8 cellular contexts compared by ENCODE assay signal in the genomic region with DNA sequence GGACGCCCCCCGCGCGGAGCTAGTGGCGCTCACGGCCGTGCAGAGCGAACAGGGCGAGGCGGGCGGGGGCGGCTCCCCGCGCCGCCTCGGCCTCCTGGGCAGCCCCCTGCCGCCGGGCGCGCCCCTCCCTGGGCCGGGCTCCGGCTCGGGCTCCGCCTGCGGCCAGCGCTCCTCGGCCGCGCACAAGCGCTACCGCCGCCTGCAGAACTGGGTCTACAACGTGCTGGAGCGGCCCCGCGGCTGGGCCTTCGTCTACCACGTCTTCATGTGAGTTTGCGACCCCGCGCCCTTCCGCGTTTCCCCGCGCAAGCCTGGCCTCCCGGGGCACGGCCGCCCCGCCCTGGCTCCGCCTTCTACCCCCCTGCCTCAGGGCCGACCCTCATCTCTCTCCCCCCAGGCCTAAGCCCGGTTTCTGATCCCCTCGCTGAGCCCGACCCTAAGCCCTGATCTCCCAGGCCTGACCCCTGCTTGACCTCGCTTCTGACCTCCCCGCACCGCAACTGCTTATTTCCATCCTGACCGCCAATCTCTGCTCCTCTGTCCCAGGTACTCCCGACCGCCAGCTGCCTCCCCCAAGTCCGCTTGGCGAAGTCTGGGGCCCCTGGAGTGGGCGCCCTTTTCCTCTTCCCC. TPM values are rescaled to one million over a fixed set of nuclear protein-coding genes. Genes with fewer than 3 reads are reported as not detected.
DNase-seq lines count a peak whose midpoint lies in the region; ATAC-seq, FAIRE-seq and TF ChIP-seq lines count a peak whose summit lies in the region.

No MANE protein-coding gene starts in this region.

- in situ Hi-C loops in GM12878 (cut with MboI) = no loop called here

- WGBS in GM12878 (ENCODE audit: insufficient coverage, insufficient replicate concordance, low lambda C conversion rate, missing lambda C conversion rate) = 22% methylated on average over 40 of the region's 63 CpGs

- CTCF ChIA-PET in GM12878 (lab: Yijun Ruan, JAX) = interaction anchor here (1.2 kb wide), 1 partner anchor 10 kb away, joined by 3 read pairs; no protein-coding TSS in a partner anchor

- SMC1A ChIA-PET in GM12878 (lab: Charles Lee; ENCODE audit: uncharacterized antibody, unreplicated experiment) = no interaction called here

- H2AFZ ChIP-seq in GM12878 (ENCODE audit: control insufficient read depth, low read depth, low read length) = no peak overlapping the region

- peak overlapping the region; percentile 63 for H3K4me2 ChIP-seq in GM12878 (ENCODE audit: control insufficient read depth, insufficient read depth)

- ATAC-seq in Right ventricle myocardium inferior (no peak), GM12878 (0 out of 3 replicates have a peak, but pooled peaks have one; percentile 14), left lung (peak; percentile 17)

- no peaks in the 10 kb centered on the region for H4K20me1 ChIP-seq in GM12878 (ENCODE audit: control insufficient read depth, insufficient read depth)

- TF ChIP-seq CTCF in GM12878 (IDR thresholded peaks at IDR 0.05 in 2 of 3, conservative IDR thresholded peaks at IDR 0.05 in 1 of 3; ENCODE audit: control insufficient read depth in 2 of 3, extremely low read depth in 1 of 3, insufficient read depth in 1 of 3, low read depth in 3 of 3, low read length in 3 of 3) (no peak), left lung (IDR thresholded peaks at IDR 0.05) (no peak), vagina (IDR thresholded peaks at IDR 0.05) (no peak)

- no peaks in the 10 kb centered on the region for H3K79me2 ChIP-seq in GM12878 (ENCODE audit: control insufficient read depth, insufficient read depth, low read length)

- H3K4me1 ChIP-seq in GM12878 (ENCODE audit: control insufficient read depth, insufficient read depth, low read length) (peaks cover 4% of the 10 kb centered on the region; the same call in 1 of the 2 replicates), left lung (peaks cover 7 to 12% of the 10 kb centered on the region in 2 donors), vagina (peaks cover 29% of the 10 kb centered on the region)

- H3K36me3 ChIP-seq in GM12878 (ENCODE audit: control insufficient read depth in 2 of 2, insufficient read depth in 2 of 2, low read length in 1 of 2) (no peaks in the 10 kb centered on the region), left lung (no peaks in the 10 kb centered on the region), vagina (no peaks in the 10 kb centered on the region)

- peak; percentile 46 for DNase-seq in Right ventricle myocardium inferior (ENCODE audit: missing footprints)
- DNase-seq in cardiac septum (ENCODE audit: low spot score) = no peak
- DNase-seq in GM12878 (ENCODE audit: low read depth, low spot score) = no peak
- peak in 1 of 2 donors; percentile 81 for DNase-seq in left lung
- no peak for DNase-seq in vagina (ENCODE audit: extremely low spot score in 2 of 2)
- no peak for DNase-seq in NCI-H2029 treated with DMSO at 0.1 percent for 48 hours (lab: John Stamatoyannopoulos, UW)
- DNase-seq in stimulated activated naive CD4-positive, alpha-beta T cell (lab: John Stamatoyannopoulos, UW) = no peak
- DNase-seq in pons (ENCODE audit: low spot score) = no peak

- no peak for FAIRE-seq in GM12878 (lab: Jason Lieb, UNC)

- intact Hi-C loops in Right ventricle myocardium inferior (cut with DNase I) (no loop called here), cardiac septum (cut with DNase I) (no loop called here), GM12878 (cut with micrococcal nuclease; ENCODE audit: unreplicated experiment) (no loop called here), left lung (cut with DNase I) (no loop called here), vagina (cut with DNase I) (no loop called here)

- TF ChIP-seq EP300 in GM12878 (IDR thresholded peaks at IDR 0.05; ENCODE audit: borderline replicate concordance in 1 of 2, control insufficient read depth in 1 of 2, low read depth in 2 of 2, low read length in 2 of 2) = no peak

- TF ChIP-seq RAD21 in GM12878 (IDR thresholded peaks at IDR 0.05; ENCODE audit: insufficient read depth, low read depth, low read length) = no peak

- POLR2A ChIA-PET in GM12878 (lab: Charles Lee) = no interaction called here

- TF ChIP-seq POLR2A in GM12878 (IDR thresholded peaks at IDR 0.05; ENCODE audit: low read depth, low read length) = no peak
- no peak for TF ChIP-seq POLR2A in vagina (IDR thresholded peaks at IDR 0.05)

- H3K4me3 ChIP-seq in GM12878 = peak overlapping the region; percentile 32; the same call in 1 of the 2 replicates
- peak overlapping the region in 1 of 2 donors; percentile 24 for H3K4me3 ChIP-seq in left lung
- peak overlapping the region; percentile 37 to 68 for H3K4me3 ChIP-seq in vagina

- H3K9ac ChIP-seq in GM12878 (ENCODE audit: control insufficient read depth, insufficient read depth, low read length) = no peak overlapping the region; the same call in 1 of the 2 replicates

- no peaks in the 10 kb centered on the region for H3K9me3 ChIP-seq in GM12878 (replicated peaks; ENCODE audit: control insufficient read depth, insufficient read depth, low read length)
- H3K9me3 ChIP-seq in left lung = no peaks in the 10 kb centered on the region
- no peaks in the 10 kb centered on the region for H3K9me3 ChIP-seq in vagina

- BruUV-seq in GM12878 (replicated peaks; lab: Mats Ljungman, UMichigan) = no TSS peak

- RAD21 ChIA-PET in GM12878 (lab: Charles Lee; ENCODE audit: unreplicated experiment) = no interaction called here

- H3K27ac ChIP-seq in GM12878 (ENCODE audit: control insufficient read depth, insufficient read depth) = no peak overlapping the region
- no peak overlapping the region for H3K27ac ChIP-seq in left lung
- H3K27ac ChIP-seq in vagina = peak overlapping the region; percentile 64

- H3K27me3 ChIP-seq in GM12878 (replicated peaks in 1 of 2; ENCODE audit: control insufficient read depth in 2 of 2, insufficient read depth in 2 of 2, low read length in 1 of 2) (peaks cover 4 to 8% of the 10 kb centered on the region in 2 experiments; a peak in 3 of 4 replicates), left lung (peaks cover 0 to 40% of the 10 kb centered on the region in 2 donors), vagina (no peaks in the 10 kb centered on the region)

TF ChIP-seq in GM12878, 131 proteins besides CTCF, POLR2A, EP300 and RAD21:
- TF ChIP-seq HDGF (IDR thresholded peaks at IDR 0.05) (no peak), NR2F1 (conservative IDR thresholded peaks at IDR 0.05) (peak; percentile 50; the same call in 1 of the 2 replicates)

RNA-seq across cellular contexts. Expression of a gene that starts 0.7 kb away (rescaled TPM):
- total RNA-seq in Right ventricle myocardium inferior (2.8 TPM), cardiac septum (3.6 TPM), GM12878 (2014; rRNA removed) (under 0.01 and 0.11 TPM in 2 replicates), GM12878 (2014; rRNA removed; fragmentation: Illumina TruSeq; extraction: Trizol) (0.04 and 0.05 TPM in 2 replicates), GM12878 (2021) (0.18 and 0.21 TPM in 2 replicates), left lung (1 to 10 TPM in 1 of 2 donors, under 1 TPM in 1; 0.92 to 1.2 TPM), vagina (2.0 TPM)
- total RNA-seq in GM12878 (2013; cell fraction: nucleolus; rRNA removed) = 6.3 and 8.8 TPM in 2 replicates
- 0.17 TPM for polyA plus RNA-seq in GM12878 (2011; ENCODE audit: low read depth)
- polyA plus RNA-seq in GM12878 (2011; rRNA removed) (0.03 and 0.04 TPM in 2 replicates), GM12878 (2014; fragmentation: Illumina TruSeq; extraction: Trizol) (0.08 and 0.13 TPM in 2 replicates), GM12878 (2014; fragmentation: Nextera tagmentation; extraction: Ambion mirVana) (not detected), GM12878 (2014; rRNA removed) (0.10 and 0.30 TPM in 2 replicates), GM12878 (2016; fragmentation: Nextera tagmentation; extraction: Ambion mirVana) (under 1 TPM; 0.05 to 0.07 TPM)
- 0.03 and 0.08 TPM in 2 replicates for polyA plus RNA-seq in GM12878 (2011; cell fraction: cytosol; rRNA removed)
- 0.43 and 0.51 TPM in 2 replicates for polyA plus RNA-seq in GM12878 (2011; cell fraction: nucleus; rRNA removed)
- polyA plus RNA-seq in GM12878 (2012) = 0.28 and 0.51 TPM in 2 replicates
- polyA minus RNA-seq in GM12878 (2011; rRNA and poly(A)+ RNA removed) = 0.05 TPM in 1 of 2 replicates, not detected in the other
- polyA minus RNA-seq in GM12878 (2011; cell fraction: cytosol; rRNA and poly(A)+ RNA removed) = not detected in 2 replicates
- polyA minus RNA-seq in GM12878 (2011; cell fraction: nucleus; rRNA and poly(A)+ RNA removed) = 0.12 and 0.19 TPM in 2 replicates
